24 cellular contexts compared by ENCODE assay signal in genomic region chr4:113256946-113257345, GRCh38.
A peak's percentile ranks its signal among the peaks of the same experiment; 100 is the strongest.
DNase-seq lines count a peak whose midpoint lies in the region; ATAC-seq and TF ChIP-seq lines count a peak whose summit lies in the region.
"Had no signal": no experiment of that assay in that cellular context is flagged by ENCODE, and none has a peak within 500 bp of the region (broad histone marks: within the 10 kb centered on the region; RNA-seq: fewer than 3 reads in every experiment).

No MANE protein-coding gene starts in this region.

- no peak overlapping the region for H4K91ac ChIP-seq in IMR-90 (ENCODE audit: insufficient read depth, low read depth, low read length)

- H3K23ac ChIP-seq in IMR-90 (ENCODE audit: low read depth, low read length), result no peak overlapping the region

- H2BK20ac ChIP-seq in IMR-90 (ENCODE audit: low read depth, low read length), result no peak overlapping the region

- no peak overlapping the region for H2BK5ac ChIP-seq in IMR-90 (ENCODE audit: low read depth, low read length, poor library complexity, severe bottlenecking)

- H3K27ac ChIP-seq in IMR-90 (ENCODE audit: insufficient read depth, low read length), result no peak overlapping the region
- H3K27ac ChIP-seq: BLaER1, heart right ventricle had no signal

- no peak for TF ChIP-seq CTCF in IMR-90 (conservative IDR thresholded peaks at IDR 0.05; ENCODE audit: low read depth, low read length)
- no peak for TF ChIP-seq CTCF in retinal pigment epithelial cell (conservative IDR thresholded peaks at IDR 0.05; ENCODE audit: low read depth, low read length)

- no peaks in the 10 kb centered on the region for H3K36me3 ChIP-seq in IMR-90 (ENCODE audit: control insufficient read depth, insufficient read depth, low read length)

- H3K9me3 ChIP-seq in IMR-90 (ENCODE audit: control insufficient read depth, insufficient read depth, low read length), result no peaks in the 10 kb centered on the region
- H3K9me3 ChIP-seq: heart right ventricle had no signal

- BruUV-seq in IMR-90 (replicated peaks; lab: Mats Ljungman, UMichigan), result no TSS peak

- no peak overlapping the region for H3K9ac ChIP-seq in IMR-90 (ENCODE audit: low read depth, low read length)
- H3K9ac ChIP-seq: BLaER1 had no signal

- no peaks in the 10 kb centered on the region for H4K20me1 ChIP-seq in IMR-90 (ENCODE audit: insufficient read depth, low read length)
- H4K20me1 ChIP-seq: BLaER1 had no signal

- no peaks in the 10 kb centered on the region for H3K9me1 ChIP-seq in IMR-90 (ENCODE audit: insufficient read depth, low read length)

- no peak overlapping the region for H2AFZ ChIP-seq in IMR-90 (replicated peaks; ENCODE audit: low read length, poor library complexity)

- H2AK5ac ChIP-seq in IMR-90 (ENCODE audit: low read depth, low read length), result no peak overlapping the region

- no peak overlapping the region for H2BK15ac ChIP-seq in IMR-90 (ENCODE audit: low read depth, low read length)

- no peak for TF ChIP-seq RAD21 in IMR-90 (IDR thresholded peaks at IDR 0.05; ENCODE audit: low read length)

- H2AK9ac ChIP-seq in IMR-90 (replicated peaks; ENCODE audit: low read depth, low read length, poor library complexity), result no peak overlapping the region

- no CpG with 5 or more reads among the region's 5 CpGs for WGBS in IMR-90 (ENCODE audit: extremely low coverage in 2 of 2, insufficient read length in 1 of 2), 2 experiments

- no peaks in the 10 kb centered on the region for H3K79me1 ChIP-seq in IMR-90 (ENCODE audit: low read depth in 1 of 2, low read length in 2 of 2)

- H3K4ac ChIP-seq in IMR-90 (ENCODE audit: low read depth, low read length), result no peak overlapping the region

- no peak overlapping the region for H2BK120ac ChIP-seq in IMR-90 (ENCODE audit: low read depth, low read length)

- intact Hi-C loops in IMR-90 (cut with micrococcal nuclease), result no loop called here

- POLR2A ChIA-PET in IMR-90 (lab: Charles Lee; ENCODE audit: unreplicated experiment), result no interaction called here

- dilution Hi-C loops in IMR-90 (cut with HindIII; ENCODE audit: low sequenced_read_pairs, unreplicated experiment), result no loop called here

- no peak overlapping the region for H3K4me3 ChIP-seq in IMR-90 (ENCODE audit: insufficient read depth, low read depth, low read length)
- no peak overlapping the region for H3K4me3 ChIP-seq in retinal pigment epithelial cell (ENCODE audit: low read length)
- H3K4me3 ChIP-seq: BLaER1, heart right ventricle, K562 had no signal

- H4K5ac ChIP-seq in IMR-90 (ENCODE audit: low read depth, low read length), result no peak overlapping the region

- CTCF ChIA-PET in IMR-90 (lab: Yijun Ruan, JAX), result interaction anchor here (1.0 kb wide), 1 partner anchor 25 kb away, joined by 3 read pairs; no protein-coding TSS in a partner anchor

- H3K18ac ChIP-seq in IMR-90 (ENCODE audit: low read depth, low read length), result no peak overlapping the region

- no peak overlapping the region for H4K8ac ChIP-seq in IMR-90 (ENCODE audit: low read depth in 2 of 2, low read length in 2 of 2)

- peaks cover 4% of the 10 kb centered on the region for H3K27me3 ChIP-seq in IMR-90 (ENCODE audit: control insufficient read depth, insufficient read depth, low read length)
- H3K27me3 ChIP-seq: BLaER1, heart right ventricle had no signal

- no peak overlapping the region for H3K14ac ChIP-seq in IMR-90 (replicated peaks; ENCODE audit: low read depth, low read length)

- H3K4me1 ChIP-seq in IMR-90 (ENCODE audit: control insufficient read depth, insufficient read depth, low read length), result no peaks in the 10 kb centered on the region

- DNase-seq in NCI-H2171 treated with DMSO at 0.1 percent for 48 hours (lab: John Stamatoyannopoulos, UW), result peak; percentile 8
- DNase-seq in NCI-H2171 (lab: John Stamatoyannopoulos, UW), result no peak
- peak; percentile 8 for DNase-seq in IMR-90
- DNase-seq in fibroblast of gingiva (ENCODE audit: low read depth), result peak; percentile 91
- DNase-seq in retinal pigment epithelial cell (ENCODE audit: low read depth), result peak; percentile 8
- no peak for DNase-seq in NCI-H187 (lab: John Stamatoyannopoulos, UW)
- DNase-seq: 8988T; activated CD4-positive, alpha-beta T cell treated with anti-CD3 and anti-CD28 coated beads for 36 hours; activated effector memory CD4-positive, alpha-beta T cell treated with anti-CD3 and anti-CD28 coated beads, Interleukin-2, amount 50 U/mL, for 16 hours; activated naive CD8-positive, alpha-beta T cell treated with anti-CD3 and anti-CD28 coated beads, Interleukin-2, amount 10 ng/mL, durations not matched to agents 7 days and 5 days; Calu3; erythroblast; heart right ventricle; MM.1S; NCI-H1417; NCI-H526; small intestine; stimulated activated CD4-positive, alpha-beta T cell treated with anti-CD3 and anti-CD28 coated beads, Interleukin-1b, Interleukin-23, amount 100 ng/mL, for 48 hours; T-helper 17 cell had no signal

- no peak overlapping the region for H3K4me2 ChIP-seq in IMR-90 (ENCODE audit: low read depth, low read length)

- ATAC-seq in IMR-90 (ENCODE audit: low read depth) (no peak), HG02759 (IDR thresholded peaks at IDR 0.05; ENCODE audit: unreplicated experiment) (no peak), GM21723 (IDR thresholded peaks at IDR 0.05; ENCODE audit: unreplicated experiment) (no peak)
- ATAC-seq: activated CD4-positive, alpha-beta T cell treated with anti-CD3 and anti-CD28 coated beads for 36 hours; K562; Panc1; T-helper 17 cell had no signal

- in situ Hi-C loops in IMR-90 (cut with MboI; ENCODE audit: low sequenced_read_pairs), result no loop called here

- no peak for TF ChIP-seq POLR2A in IMR-90 (IDR thresholded peaks at IDR 0.05; ENCODE audit: low read depth, low read length)

- no peak overlapping the region for H3K56ac ChIP-seq in IMR-90 (ENCODE audit: extremely low read depth, insufficient read depth, low read length)

TF ChIP-seq in IMR-90, 13 proteins besides CTCF, POLR2A, EP300 and RAD21:
- TF ChIP-seq RCOR1 (IDR thresholded peaks at IDR 0.05; ENCODE audit: insufficient replicate concordance, low read length) (no peak), MAFK (IDR thresholded peaks at IDR 0.05; ENCODE audit: low read depth, low read length) (no peak), RFX5 (IDR thresholded peaks at IDR 0.05; ENCODE audit: low read depth, low read length) (no peak), NFE2L2 (IDR thresholded peaks at IDR 0.05; ENCODE audit: low read depth, low read length) (no peak), USF2 (IDR thresholded peaks at IDR 0.05; ENCODE audit: low read depth, low read length) (no peak), SMC3 (IDR thresholded peaks at IDR 0.05; ENCODE audit: low read depth, low read length) (no peak), FOS (IDR thresholded peaks at IDR 0.05; ENCODE audit: low read depth, low read length) (no peak), MAZ (IDR thresholded peaks at IDR 0.05; ENCODE audit: borderline replicate concordance, low read depth, low read length) (no peak), MXI1 (IDR thresholded peaks at IDR 0.05; ENCODE audit: borderline replicate concordance, low read depth, low read length) (no peak), BHLHE40 (IDR thresholded peaks at IDR 0.05; ENCODE audit: low read depth, low read length) (no peak), CEBPB (IDR thresholded peaks at IDR 0.05; ENCODE audit: low read depth, low read length) (no peak), ELK1 (IDR thresholded peaks at IDR 0.05; ENCODE audit: borderline replicate concordance, low read depth, low read length) (no peak), CHD1 (IDR thresholded peaks at IDR 0.05; ENCODE audit: low read depth, low read length) (no peak)

Comparison
In these comparisons a context has a peak if more than half of its experiments do, and no peak if none do; other contexts are left out.
1. DNase-seq: peak in NCI-H2171 treated with DMSO at 0.1 percent for 48 hours (single experiment), IMR-90 (single experiment), fibroblast of gingiva (single experiment) and retinal pigment epithelial cell (single experiment); none in NCI-H2171 (single experiment) and NCI-H187 (0 of 2).